ENCODE assay signal across 11 cellular contexts in the genomic region with DNA sequence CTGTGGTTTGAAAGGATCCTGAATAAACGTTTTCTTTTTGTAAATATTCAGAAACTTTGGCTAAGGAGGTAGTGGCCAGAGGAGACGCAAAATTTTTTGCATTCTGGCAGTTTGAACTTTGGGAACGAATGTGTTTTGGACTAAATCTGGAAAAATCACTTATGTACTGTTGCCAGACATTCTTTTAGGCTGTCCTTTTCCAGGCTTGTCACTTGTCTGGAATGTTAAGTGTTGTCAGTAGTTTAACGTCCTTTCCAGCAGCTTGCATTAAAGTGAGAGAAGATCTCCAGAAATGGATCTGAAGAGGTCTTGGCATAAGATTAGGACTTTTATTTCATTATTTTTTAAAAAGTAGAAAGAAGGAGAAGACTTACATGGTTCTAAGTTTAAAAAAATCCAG. TPM values are rescaled to one million over a fixed set of nuclear protein-coding genes. Genes with fewer than 3 reads are reported as not detected.
A peak's percentile ranks its signal among the peaks of the same experiment; 100 is the strongest.
DNase-seq lines count a peak whose midpoint lies in the region; ATAC-seq, FAIRE-seq and TF ChIP-seq lines count a peak whose summit lies in the region.
"Had no signal": no experiment of that assay in that cellular context is flagged by ENCODE, and none has a peak within 500 bp of the region (broad histone marks: within the 10 kb centered on the region; RNA-seq: fewer than 3 reads in every experiment).

No MANE protein-coding gene starts in this region.

- BruUV-seq in endothelial cell of umbilical vein (replicated peaks; lab: Mats Ljungman, UMichigan) = no TSS peak

- H3K4me2 ChIP-seq in endothelial cell of umbilical vein (ENCODE audit: insufficient read depth, low read length) = peak overlapping the region; percentile 75

- H3K79me2 ChIP-seq in endothelial cell of umbilical vein (ENCODE audit: control insufficient read depth, insufficient read depth, low read length) = peaks cover 69% of the 10 kb centered on the region

- peaks cover 30% of the 10 kb centered on the region for H3K4me1 ChIP-seq in endothelial cell of umbilical vein (ENCODE audit: control insufficient read depth, extremely low read depth, insufficient read depth, low read length)

- dilution Hi-C loops in endothelial cell of umbilical vein (cut with MboI; ENCODE audit: extremely low pct_ligation_motif_present, low sequenced_read_pairs) = no loop called here

- POLR2A ChIA-PET in endothelial cell of umbilical vein (lab: Charles Lee) = no interaction called here

- peak overlapping the region; percentile 67 for H3K27ac ChIP-seq in endothelial cell of umbilical vein (ENCODE audit: insufficient read depth, low read depth, low read length)

- H2AFZ ChIP-seq in endothelial cell of umbilical vein (ENCODE audit: low read depth, low read length) = no peak overlapping the region

- TF ChIP-seq POLR2A in endothelial cell of umbilical vein (IDR thresholded peaks at IDR 0.05; ENCODE audit: low read depth, low read length) = no peak

- FAIRE-seq in endothelial cell of umbilical vein (lab: Jason Lieb, UNC) = peak; percentile 80
- FAIRE-seq: A204.1 had no signal

- no peak for TF ChIP-seq CTCF in endothelial cell of umbilical vein (IDR thresholded peaks at IDR 0.05; ENCODE audit: extremely low read depth in 1 of 2, insufficient read depth in 1 of 2, low read depth in 1 of 2, low read length in 2 of 2)

- H3K4me3 ChIP-seq in endothelial cell of umbilical vein (replicated peaks in 1 of 3; ENCODE audit: insufficient read depth in 1 of 3, low read depth in 1 of 3, low read length in 3 of 3) = no peak overlapping the region

- CTCF ChIA-PET in endothelial cell of umbilical vein (lab: Charles Lee) = interaction anchor here (0.7 to 1.2 kb wide), 6 partner anchors 10 to 215 kb away, joined by 3 to 4 read pairs (median 4); no protein-coding TSS in a partner anchor

- no peaks in the 10 kb centered on the region for H3K9me1 ChIP-seq in endothelial cell of umbilical vein (replicated peaks; ENCODE audit: control insufficient read depth, extremely low read depth, insufficient read depth, low read length)

- ATAC-seq in Right ventricle myocardium inferior (peak; percentile 72), GM19397 (IDR thresholded peaks at IDR 0.05; ENCODE audit: unreplicated experiment) (no peak)

- H3K27me3 ChIP-seq in endothelial cell of umbilical vein (ENCODE audit: control insufficient read depth in 2 of 2, insufficient read depth in 2 of 2, low read length in 2 of 2) = no peaks in the 10 kb centered on the region

- DNase-seq in Right ventricle myocardium inferior (ENCODE audit: missing footprints) (no peak), cardiac septum (ENCODE audit: low spot score) (no peak), endothelial cell of umbilical vein (ENCODE audit: low read depth, low spot score) (peak; percentile 55), midbrain (lab: John Stamatoyannopoulos, UW) (peak; percentile 20), LoVo (ENCODE audit: low spot score) (no peak)
- no peak for DNase-seq in stimulated activated naive CD4-positive, alpha-beta T cell treated with Interleukin-2 at 50 U/mL for 16 hours (lab: John Stamatoyannopoulos, UW)
- no peak for DNase-seq in activated T-cell treated with anti-CD3 and anti-CD28 coated beads, Interleukin-2, amount 50 U/mL, for 48 hours
- DNase-seq: activated gamma-delta T cell treated with Interleukin-2 at 50 U/mL for 16 hours, NCI-H1417 treated with DMSO at 0.1 percent for 48 hours had no signal

- H3K36me3 ChIP-seq in endothelial cell of umbilical vein (ENCODE audit: control insufficient read depth in 2 of 2, extremely low read depth in 1 of 2, insufficient read depth in 2 of 2, low read length in 2 of 2) = no peaks in the 10 kb centered on the region

- intact Hi-C loops in Right ventricle myocardium inferior (cut with DNase I) = loop anchor here (2.0 kb wide), 1 partner anchor 14 kb away; no protein-coding TSS in a partner anchor
- intact Hi-C loops in cardiac septum (cut with DNase I) = no loop called here
- intact Hi-C loops in endothelial cell of umbilical vein (cut with micrococcal nuclease) = loop anchor here (2.0 kb wide), 2 partner anchors 18 to 30 kb away; a partner anchor contains a TSS

- H4K20me1 ChIP-seq in endothelial cell of umbilical vein (replicated peaks; ENCODE audit: control insufficient read depth, extremely low read depth, insufficient read depth, low read length) = peaks cover 8% of the 10 kb centered on the region

- peak overlapping the region; percentile 19 for H3K9ac ChIP-seq in endothelial cell of umbilical vein (replicated peaks; ENCODE audit: extremely low read depth, insufficient read depth, low read length)

- no peaks in the 10 kb centered on the region for H3K9me3 ChIP-seq in endothelial cell of umbilical vein (replicated peaks; ENCODE audit: control insufficient read depth, insufficient read depth, low read length)

TF ChIP-seq in endothelial cell of umbilical vein, 7 proteins besides CTCF, POLR2A, EP300 and RAD21:
- TF ChIP-seq JUN (IDR thresholded peaks at IDR 0.05; ENCODE audit: borderline replicate concordance, insufficient read depth, insufficient read length, low read depth) = peak; percentile 18
- TF ChIP-seq FOS (IDR thresholded peaks at IDR 0.05; ENCODE audit: borderline replicate concordance, insufficient read depth, low read length) = no peak

RNA-seq across cellular contexts. Expression of a gene that starts 18.5 kb away (rescaled TPM):
- total RNA-seq in Right ventricle myocardium inferior (45.7 TPM), cardiac septum (52.8 TPM), endothelial cell of umbilical vein (63.2 and 79.3 TPM in 2 replicates)
- 18.8 and 22.8 TPM in 2 replicates for polyA plus RNA-seq in endothelial cell of umbilical vein
- 25.7 and 26.4 TPM in 2 replicates for polyA plus RNA-seq in endothelial cell of umbilical vein (2011; cell fraction: cytosol; rRNA removed)
- 52.7 and 57.4 TPM in 2 replicates for polyA plus RNA-seq in endothelial cell of umbilical vein (2011; cell fraction: nucleus; rRNA removed)
- 29.0 and 36.1 TPM in 2 replicates for polyA plus RNA-seq in endothelial cell of umbilical vein (2012)
- 51.1 and 60.3 TPM in 2 replicates for polyA minus RNA-seq in endothelial cell of umbilical vein
- 15.2 TPM for polyA minus RNA-seq in endothelial cell of umbilical vein (2011; cell fraction: cytosol; rRNA and poly(A)+ RNA removed)
- 55.3 and 60.1 TPM in 2 replicates for polyA minus RNA-seq in endothelial cell of umbilical vein (2011; cell fraction: nucleus; rRNA and poly(A)+ RNA removed)

RNA-seq across cellular contexts. Expression of a gene that starts 44.3 kb away (rescaled TPM):
- total RNA-seq in Right ventricle myocardium inferior = 27.6 TPM
- 12.2 TPM for total RNA-seq in cardiac septum
- 35.1 and 45.9 TPM in 2 replicates for total RNA-seq in endothelial cell of umbilical vein
- 293 and 501 TPM in 2 replicates for polyA plus RNA-seq in endothelial cell of umbilical vein
- 87.8 and 97.1 TPM in 2 replicates for polyA plus RNA-seq in endothelial cell of umbilical vein (2011; cell fraction: cytosol; rRNA removed)
- polyA plus RNA-seq in endothelial cell of umbilical vein (2011; cell fraction: nucleus; rRNA removed) = 197 and 275 TPM in 2 replicates
- 84.1 and 102 TPM in 2 replicates for polyA plus RNA-seq in endothelial cell of umbilical vein (2012)
- 197 and 218 TPM in 2 replicates for polyA minus RNA-seq in endothelial cell of umbilical vein
- polyA minus RNA-seq in endothelial cell of umbilical vein (2011; cell fraction: cytosol; rRNA and poly(A)+ RNA removed) = not detected
- 68.1 and 104 TPM in 2 replicates for polyA minus RNA-seq in endothelial cell of umbilical vein (2011; cell fraction: nucleus; rRNA and poly(A)+ RNA removed)

Comparison
In these comparisons a context has a peak if more than half of its experiments do, and no peak if none do; other contexts are left out.
1. DNase-seq: peak in endothelial cell of umbilical vein (single experiment) and midbrain (single experiment); none in Right ventricle myocardium inferior (single experiment), cardiac septum (single experiment), stimulated activated naive CD4-positive, alpha-beta T cell treated with Interleukin-2 at 50 U/mL for 16 hours (single experiment), LoVo (single experiment) and activated T-cell treated with anti-CD3 and anti-CD28 coated beads, Interleukin-2, amount 50 U/mL, for 48 hours (0 of 2).